22 cellular contexts compared by ENCODE assay signal in genomic region chr4:180706766-180707165, GRCh38.
"Had no signal": no experiment of that assay in that cellular context is flagged by ENCODE, and none has a peak within 500 bp of the region (broad histone marks: within the 10 kb centered on the region; RNA-seq: fewer than 3 reads in every experiment).

No MANE protein-coding gene starts in this region.

- H3K27me3 ChIP-seq: Peyer's patch, SJCRH30 had no signal

- H3K4me1 ChIP-seq: Peyer's patch, SJCRH30 had no signal

- H3K9ac ChIP-seq: KMS-11 had no signal

- H3K4me3 ChIP-seq: K562, PC-9, Peyer's patch, SJCRH30 had no signal

- DNase-seq: Kasumi-1, MM.1S, NCI-H1092 treated with DMSO at 0.1 percent for 48 hours, NCI-H1436, NCI-H187, NCI-H2029, NCI-H2081 treated with DMSO at 0.1 percent for 48 hours, NCI-H2171, NCI-H226, NCI-H446, NCI-H510A, NCI-H524 treated with DMSO at 0.1 percent for 48 hours, NCI-H69, NCI-H82, PC-9, Peyer's patch, SHP77 treated with DMSO at 0.1 percent for 48 hours, SJCRH30 had no signal

- H3K9me3 ChIP-seq: SJCRH30 had no signal

- H3K27ac ChIP-seq: KMS-11, PC-9, Peyer's patch, SJCRH30 had no signal

- H2AFZ ChIP-seq: PC-9 had no signal

- H3K36me3 ChIP-seq: Peyer's patch, SJCRH30 had no signal

- FAIRE-seq: K562 had no signal

- ATAC-seq: K562, Right ventricle myocardium inferior, SK-N-SH treated with all-trans-retinoic acid at 6 μM for 48 hours had no signal

- H3K4me2 ChIP-seq: KMS-11, PC-9 had no signal
